ENCODE assay signal across 8 cellular contexts in genomic region chr10:121927361-121927840, GRCh38. TPM values are rescaled to one million over a fixed set of nuclear protein-coding genes. Genes with fewer than 3 reads are reported as not detected.
A peak's percentile ranks its signal among the peaks of the same experiment; 100 is the strongest.
DNase-seq lines count a peak whose midpoint lies in the region; ATAC-seq lines count a peak whose summit lies in the region.

No MANE protein-coding gene starts in this region.

- H3K27me3 ChIP-seq in HUES64 (ENCODE audit: insufficient read depth, low read length) = no peaks in the 10 kb centered on the region

- WGBS in HUES64 = under 1% methylated on average over 48 of the region's 48 CpGs

- H3K27ac ChIP-seq in HUES64 (ENCODE audit: low read depth, low read length) = peak overlapping the region; percentile 92
- H3K27ac ChIP-seq in cingulate gyrus (ENCODE audit: low read depth, low read length) = peak overlapping the region; percentile 91

- H3K4me1 ChIP-seq in HUES64 (ENCODE audit: insufficient read depth, low read length) = peaks cover 10% of the 10 kb centered on the region

- H3K36me3 ChIP-seq in HUES64 (ENCODE audit: insufficient read depth, low read length) = peaks cover 16% of the 10 kb centered on the region; the same call in 1 of the 2 replicates

- DNase-seq in EL = peak; percentile 58
- DNase-seq in UCSD-AML1 (lab: John Stamatoyannopoulos, UW; ENCODE audit: unreplicated experiment) = peak; percentile 70
- peak; percentile 71 to 72 for DNase-seq in left colon
- peak; percentile 40 to 59 for DNase-seq in stimulated activated CD4-positive, alpha-beta T cell treated with anti-CD3 and anti-CD28 coated beads, Interleukin-2, amount 100 ng/mL, for 24 hours
- no peak for DNase-seq in NCI-H2171 treated with DMSO at 0.1 percent for 48 hours (lab: John Stamatoyannopoulos, UW)

- intact Hi-C loops in left colon (cut with DNase I, micrococcal nuclease) = no loop called here

- H3K9me3 ChIP-seq in HUES64 (ENCODE audit: insufficient read depth, low read depth, low read length) = no peaks in the 10 kb centered on the region

- ATAC-seq in GM21529 (IDR thresholded peaks at IDR 0.05; ENCODE audit: unreplicated experiment) (peak; percentile 39), left colon (peak; percentile 68)

- peak overlapping the region; percentile 97 for H3K9ac ChIP-seq in HUES64 (ENCODE audit: low read depth, low read length)

- peak overlapping the region; percentile 98 for H3K4me3 ChIP-seq in HUES64 (ENCODE audit: low read length)

RNA-seq across cellular contexts. Expression of gene ATE1, which starts 0.4 kb away (rescaled TPM):
- 14.7 TPM for polyA plus RNA-seq in HUES64 (2013, experiment 1 of 2)
- 14.8 TPM for polyA plus RNA-seq in HUES64 (2013, experiment 2 of 2)
- total RNA-seq in left colon = 10 to 100 TPM; 44.8 to 50.7 TPM

RNA-seq across cellular contexts. Expression of gene NSMCE4A, which starts 47.6 kb away (rescaled TPM):
- 60.8 TPM for polyA plus RNA-seq in HUES64 (2013, experiment 1 of 2)
- 70.1 TPM for polyA plus RNA-seq in HUES64 (2013, experiment 2 of 2)
- total RNA-seq in left colon = 10 to 100 TPM; 51.6 to 61.7 TPM
